Comparison of ENCODE assay signal across 15 cellular contexts in genomic region chr2:11814979-11815510, GRCh38.
A peak's percentile ranks its signal among the peaks of the same experiment; 100 is the strongest.
DNase-seq lines count a peak whose midpoint lies in the region; TF ChIP-seq lines count a peak whose summit lies in the region.
"Had no signal": no experiment of that assay in that cellular context is flagged by ENCODE, and none has a peak within 500 bp of the region (broad histone marks: within the 10 kb centered on the region; RNA-seq: fewer than 3 reads in every experiment).

No MANE protein-coding gene starts in this region.

- H3K27ac Mint-ChIP-seq in endothelial cell (ENCODE audit: unreplicated experiment) (no peak overlapping the region), type B pancreatic cell (no peak overlapping the region)
- no peak overlapping the region for H3K27ac Mint-ChIP-seq in T-helper 2 cell treated with Interferon-gamma antibody and Interleukin-4, amounts not matched to agents 5 μg/mL and 100 μg/mL, for 36 hours
- H3K27ac Mint-ChIP-seq: GM23338, HFFc6 had no signal

- no peaks in the 10 kb centered on the region for H3K9me3 ChIP-seq in right atrium auricular region
- H3K9me3 ChIP-seq: BE2C, Caco-2 had no signal

- H3K4me3 Mint-ChIP-seq in endothelial cell (ENCODE audit: unreplicated experiment) (peak overlapping the region; percentile 59), type B pancreatic cell (no peak overlapping the region)
- H3K4me3 Mint-ChIP-seq in T-helper 2 cell treated with Interferon-gamma antibody and Interleukin-4, amounts not matched to agents 5 μg/mL and 100 μg/mL, for 36 hours = no peak overlapping the region
- H3K4me3 Mint-ChIP-seq: CD4-positive, CD25-positive, alpha-beta regulatory T cell; GM23338; HFFc6 had no signal

- H3K4me1 Mint-ChIP-seq in endothelial cell (ENCODE audit: unreplicated experiment) = no peaks in the 10 kb centered on the region
- no peaks in the 10 kb centered on the region for H3K4me1 Mint-ChIP-seq in type B pancreatic cell (ENCODE audit: unreplicated experiment)
- H3K4me1 Mint-ChIP-seq in T-helper 2 cell treated with Interferon-gamma antibody and Interleukin-4, amounts not matched to agents 5 μg/mL and 100 μg/mL, for 36 hours (ENCODE audit: low read depth) = no peaks in the 10 kb centered on the region
- H3K4me1 Mint-ChIP-seq: GM23338 had no signal

- H3K36me3 ChIP-seq in right atrium auricular region = peaks cover 39% of the 10 kb centered on the region

- H3K9me3 Mint-ChIP-seq in endothelial cell (ENCODE audit: unreplicated experiment) (peaks cover 4% of the 10 kb centered on the region), type B pancreatic cell (no peaks in the 10 kb centered on the region)
- no peaks in the 10 kb centered on the region for H3K9me3 Mint-ChIP-seq in T-helper 2 cell treated with Interferon-gamma antibody and Interleukin-4, amounts not matched to agents 5 μg/mL and 100 μg/mL, for 36 hours
- H3K9me3 Mint-ChIP-seq: HFFc6 had no signal

- H3K27me3 ChIP-seq in right atrium auricular region = no peaks in the 10 kb centered on the region
- H3K27me3 ChIP-seq: BE2C had no signal

- no peak for TF ChIP-seq CTCF in right atrium auricular region (IDR thresholded peaks at IDR 0.05)
- TF ChIP-seq CTCF in endothelial cell (IDR thresholded peaks at IDR 0.05; ENCODE audit: unreplicated experiment) = no peak
- no peak for TF ChIP-seq CTCF in type B pancreatic cell (conservative IDR thresholded peaks at IDR 0.05)

- peaks cover 42% of the 10 kb centered on the region for H3K36me3 Mint-ChIP-seq in endothelial cell (ENCODE audit: low read depth, unreplicated experiment)
- H3K36me3 Mint-ChIP-seq in type B pancreatic cell = peaks cover 33% of the 10 kb centered on the region
- H3K36me3 Mint-ChIP-seq in T-helper 2 cell treated with Interferon-gamma antibody and Interleukin-4, amounts not matched to agents 5 μg/mL and 100 μg/mL, for 36 hours (ENCODE audit: low read depth) = peaks cover 56% of the 10 kb centered on the region

- DNase-seq in right atrium auricular region (ENCODE audit: low spot score) (peak; percentile 26), cardiac septum (ENCODE audit: low spot score) (no peak), endothelial cell (ENCODE audit: low spot score) (no peak), type B pancreatic cell (ENCODE audit: extremely low spot score, unreplicated experiment) (peak; percentile 37)
- DNase-seq in activated naive CD4-positive, alpha-beta T cell treated with anti-CD3 and anti-CD28 coated beads, Interleukin-2, amount 50 U/mL, for 16 hours = no peak
- no peak for DNase-seq in T-helper 2 cell treated with Interferon-gamma antibody and Interleukin-4, amounts not matched to agents 5 μg/mL and 100 μg/mL, for 36 hours (ENCODE audit: low spot score)
- DNase-seq: BE2C; C1 segment of cervical spinal cord; Caco-2; CD4-positive, CD25-positive, alpha-beta regulatory T cell; DMS153; DMS79; GDM1; HFFc6 had no signal

- no peaks in the 10 kb centered on the region for H3K4me1 ChIP-seq in right atrium auricular region
- H3K4me1 ChIP-seq: BE2C had no signal

- no peak overlapping the region for H3K27ac ChIP-seq in right atrium auricular region

- H3K4me3 ChIP-seq in right atrium auricular region = no peak overlapping the region
- H3K4me3 ChIP-seq: GM23338 had no signal

- intact Hi-C loops in cardiac septum (cut with DNase I) = no loop called here

- H3K27me3 Mint-ChIP-seq in endothelial cell (ENCODE audit: unreplicated experiment) = peaks cover 4% of the 10 kb centered on the region
- no peaks in the 10 kb centered on the region for H3K27me3 Mint-ChIP-seq in type B pancreatic cell
- no peaks in the 10 kb centered on the region for H3K27me3 Mint-ChIP-seq in T-helper 2 cell treated with Interferon-gamma antibody and Interleukin-4, amounts not matched to agents 5 μg/mL and 100 μg/mL, for 36 hours (ENCODE audit: low read depth)
- H3K27me3 Mint-ChIP-seq: CD4-positive, CD25-positive, alpha-beta regulatory T cell had no signal

Comparison
In these comparisons a context has a peak if more than half of its experiments do, and no peak if none do; other contexts are left out.
1. DNase-seq: peak in right atrium auricular region (single experiment) and type B pancreatic cell (single experiment); none in cardiac septum (single experiment), endothelial cell (single experiment), activated naive CD4-positive, alpha-beta T cell treated with anti-CD3 and anti-CD28 coated beads, Interleukin-2, amount 50 U/mL, for 16 hours (single experiment) and T-helper 2 cell treated with Interferon-gamma antibody and Interleukin-4, amounts not matched to agents 5 μg/mL and 100 μg/mL, for 36 hours (single experiment).